9 cellular contexts compared by ENCODE assay signal in genomic region chr1:15337656-15338402, GRCh38.
DNase-seq lines count a peak whose midpoint lies in the region; ATAC-seq and TF ChIP-seq lines count a peak whose summit lies in the region.
"Had no signal": no experiment of that assay in that cellular context is flagged by ENCODE, and none has a peak within 500 bp of the region (broad histone marks: within the 10 kb centered on the region; RNA-seq: fewer than 3 reads in every experiment).

No MANE protein-coding gene starts in this region.

- no peak overlapping the region for H3K4me3 Mint-ChIP-seq in glutamatergic neuron (ENCODE audit: unreplicated experiment)
- H3K4me3 Mint-ChIP-seq: stimulated activated naive B cell treated with anti-CD40 and anti-IgM and Interleukin-4, amounts not matched to agents 10 μg/mL and 1 μg/mL and 100 μg/mL, for 72 hours had no signal

- in situ Hi-C loops in ACHN (cut with HindIII; ENCODE audit: low pct_ligation_motif_present, low pct_unique_long_range_greater_than_20kb, low sequenced_read_pairs): no loop called here

- ATAC-seq in GM18868 (IDR thresholded peaks at IDR 0.05; ENCODE audit: unreplicated experiment): no peak
- ATAC-seq: stimulated activated naive B cell treated with anti-CD40 and anti-IgM and Interleukin-4, amounts not matched to agents 10 μg/mL and 1 μg/mL and 100 μg/mL, for 72 hours had no signal

- no peak overlapping the region for H3K27ac Mint-ChIP-seq in glutamatergic neuron (ENCODE audit: unreplicated experiment)
- H3K27ac Mint-ChIP-seq: stimulated activated naive B cell treated with anti-CD40 and anti-IgM and Interleukin-4, amounts not matched to agents 10 μg/mL and 1 μg/mL and 100 μg/mL, for 72 hours had no signal

- H3K4me1 Mint-ChIP-seq in glutamatergic neuron (ENCODE audit: low read depth, unreplicated experiment): peaks cover 3% of the 10 kb centered on the region
- H3K4me1 Mint-ChIP-seq: stimulated activated naive B cell treated with anti-CD40 and anti-IgM and Interleukin-4, amounts not matched to agents 10 μg/mL and 1 μg/mL and 100 μg/mL, for 72 hours had no signal

- peaks cover 4% of the 10 kb centered on the region for H3K36me3 Mint-ChIP-seq in glutamatergic neuron (ENCODE audit: unreplicated experiment)
- H3K36me3 Mint-ChIP-seq: stimulated activated naive B cell treated with anti-CD40 and anti-IgM and Interleukin-4, amounts not matched to agents 10 μg/mL and 1 μg/mL and 100 μg/mL, for 72 hours had no signal

- TF ChIP-seq CTCF in GM10266 (IDR thresholded peaks at IDR 0.05; ENCODE audit: control insufficient read depth, insufficient read depth, low read depth, missing control alignments) (no peak), glutamatergic neuron (IDR thresholded peaks at IDR 0.05; ENCODE audit: partially characterized antibody, unreplicated experiment) (no peak)

- peaks cover 4% of the 10 kb centered on the region for H3K9me3 Mint-ChIP-seq in glutamatergic neuron (ENCODE audit: unreplicated experiment)
- H3K9me3 Mint-ChIP-seq: stimulated activated naive B cell treated with anti-CD40 and anti-IgM and Interleukin-4, amounts not matched to agents 10 μg/mL and 1 μg/mL and 100 μg/mL, for 72 hours had no signal

- peaks cover 6% of the 10 kb centered on the region for H3K27me3 Mint-ChIP-seq in glutamatergic neuron (ENCODE audit: unreplicated experiment)

- DNase-seq in ACHN (peak; percentile 50), LoVo (ENCODE audit: low spot score) (peak; percentile 28), dermis microvascular lymphatic vessel endothelial cell (ENCODE audit: low read depth in 2 of 2) (peak; percentile 56 to 91), myocyte (ENCODE audit: low read depth) (peak; percentile 51), GM10266 (ENCODE audit: extremely low spot score) (no peak), glutamatergic neuron (no peak), NCI-H2107 (lab: John Stamatoyannopoulos, UW) (no peak)
- DNase-seq: stimulated activated naive B cell treated with anti-CD40 and anti-IgM and Interleukin-4, amounts not matched to agents 10 μg/mL and 1 μg/mL and 100 μg/mL, for 72 hours had no signal

Comparison
In these comparisons a context has a peak if more than half of its experiments do, and no peak if none do; other contexts are left out.
1. DNase-seq: peak in ACHN (single experiment), LoVo (single experiment), dermis microvascular lymphatic vessel endothelial cell (2 of 2) and myocyte (single experiment); none in GM10266 (single experiment), glutamatergic neuron (single experiment) and NCI-H2107 (single experiment).